Comparison of ENCODE assay signal across 1 cellular context in the genomic region with DNA sequence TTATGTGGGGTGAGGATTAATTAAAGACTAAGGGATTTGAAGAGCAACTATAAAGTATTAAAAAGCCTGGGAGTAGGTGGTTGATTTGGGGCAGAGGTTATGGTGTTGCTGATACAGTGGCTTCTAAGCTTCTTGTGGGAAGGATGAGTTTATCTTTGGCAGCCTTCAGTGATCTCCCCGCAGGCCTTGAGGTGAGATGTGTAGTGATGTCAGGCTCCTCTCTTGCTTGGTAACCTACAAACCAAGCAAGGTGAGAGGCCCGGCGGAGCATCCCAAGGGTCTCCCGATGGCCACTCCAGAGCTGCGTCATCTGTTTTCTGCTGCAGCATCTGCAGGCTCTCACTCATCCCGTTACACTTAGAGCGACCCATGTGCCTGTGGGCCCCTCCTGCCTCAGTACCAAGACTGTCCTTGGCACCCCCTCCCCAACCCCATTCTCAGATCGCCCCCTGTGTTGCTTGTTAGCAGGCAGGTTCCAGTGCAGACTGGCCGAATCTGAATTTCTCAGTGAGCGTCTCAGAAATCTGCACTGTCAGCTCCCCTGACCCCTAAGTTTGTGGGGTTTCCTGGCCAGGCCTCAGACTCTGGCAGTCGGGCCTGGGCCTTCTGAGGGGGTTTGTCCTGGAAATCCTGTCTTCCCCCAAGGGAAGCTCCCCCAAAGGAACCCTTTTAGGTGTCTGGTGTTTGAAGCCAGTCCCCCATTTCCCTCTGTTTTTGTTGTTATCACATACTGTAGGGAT.
TF ChIP-seq lines count a peak whose summit lies in the region.

No MANE protein-coding gene starts in this region.

TF ChIP-seq in K562, 482 proteins besides CTCF, POLR2A, EP300 and RAD21 (continues in another document):
- TF ChIP-seq E2F6 (IDR thresholded peaks at IDR 0.05; ENCODE audit: borderline replicate concordance in 1 of 2, extremely low read depth in 1 of 2, insufficient read depth in 1 of 2, insufficient read length in 1 of 2, low read depth in 1 of 2, low read length in 1 of 2, poor library complexity in 1 of 2, severe bottlenecking in 1 of 2) (no peak), ZNF655 (CRISPR knock-in tag; IDR thresholded peaks at IDR 0.05) (no peak), IRF9 (tag; IDR thresholded peaks at IDR 0.05) (no peak), SMARCC2 (IDR thresholded peaks at IDR 0.05; ENCODE audit: low read depth) (no peak), MTA3 (IDR thresholded peaks at IDR 0.05; ENCODE audit: borderline replicate concordance) (no peak), HDAC1 (IDR thresholded peaks at IDR 0.05) (0 out of 4 replicates have a peak, but pooled peaks of 1 of the 2 experiments have one; percentile 22), HLTF (IDR thresholded peaks at IDR 0.05) (no peak), ZNF740 (CRISPR knock-in tag; IDR thresholded peaks at IDR 0.05) (no peak), ZNF740 (tag; IDR thresholded peaks at IDR 0.05) (no peak; a peak in 1 of 4 replicates), KLF1 (tag; IDR thresholded peaks at IDR 0.05) (no peak), NONO (IDR thresholded peaks at IDR 0.05; ENCODE audit: low read depth in 2 of 2, low read length in 1 of 2) (no peak), PHF8 (IDR thresholded peaks at IDR 0.05; ENCODE audit: borderline replicate concordance, low read length) (0 out of 2 replicates have a peak, but pooled peaks have one; percentile 8), MCM7 (IDR thresholded peaks at IDR 0.05) (no peak), FOS (IDR thresholded peaks at IDR 0.05; ENCODE audit: extremely low read depth, insufficient read length) (no peak), ID3 (CRISPR knock-in tag; IDR thresholded peaks at IDR 0.05) (no peak), ID3 (tag; IDR thresholded peaks at IDR 0.05) (no peak), POLR3A (IDR thresholded peaks at IDR 0.05; ENCODE audit: borderline replicate concordance, extremely low read depth, insufficient read depth, insufficient read length) (no peak), HOXB6 (CRISPR knock-in tag; IDR thresholded peaks at IDR 0.05; ENCODE audit: borderline replicate concordance) (no peak), COPS2 (conservative IDR thresholded peaks at IDR 0.05) (no peak), FOXK1 (CRISPR knock-in tag; IDR thresholded peaks at IDR 0.05; ENCODE audit: borderline replicate concordance) (no peak), FIP1L1 (IDR thresholded peaks at IDR 0.05; ENCODE audit: low read depth, low read length, poor library complexity, severe bottlenecking) (no peak), PHB (CRISPR knock-in tag; IDR thresholded peaks at IDR 0.05) (no peak), KAT2B (IDR thresholded peaks at IDR 0.05; ENCODE audit: low read depth, low read length) (no peak), ZNF174 (CRISPR knock-in tag; IDR thresholded peaks at IDR 0.05) (no peak), NFE2 (IDR thresholded peaks at IDR 0.05; ENCODE audit: low read depth) (peak; percentile 35; the same call in 1 of the 2 replicates), CBFA2T2 (conservative IDR thresholded peaks at IDR 0.05) (peak; percentile 53), DLX4 (CRISPR knock-in tag; IDR thresholded peaks at IDR 0.05) (no peak), ETV6 (IDR thresholded peaks at IDR 0.05; ENCODE audit: borderline replicate concordance in 1 of 2, low read depth in 2 of 2, low read length in 1 of 2) (no peak), ETV6 (CRISPR knock-in tag; IDR thresholded peaks at IDR 0.05; ENCODE audit: borderline replicate concordance) (no peak), TEAD2 (tag; IDR thresholded peaks at IDR 0.05) (no peak), ZNF134 (CRISPR knock-in tag; conservative IDR thresholded peaks at IDR 0.05) (0 out of 2 replicates have a peak, but pooled peaks have one; percentile 23), CAMTA2 (CRISPR knock-in tag; conservative IDR thresholded peaks at IDR 0.05) (no peak), GTF2E2 (tag; IDR thresholded peaks at IDR 0.05) (no peak), KDM1A (IDR thresholded peaks at IDR 0.05) (peak in 1 of 2 experiments; percentile 47; a peak in 2 of 4 replicates), CREM (IDR thresholded peaks at IDR 0.05; ENCODE audit: low read depth) (no peak), IRF2 (CRISPR knock-in tag; IDR thresholded peaks at IDR 0.05) (no peak), NUFIP1 (IDR thresholded peaks at IDR 0.05; ENCODE audit: partially characterized antibody) (no peak), PURB (CRISPR knock-in tag; IDR thresholded peaks at IDR 0.05; ENCODE audit: low read depth) (no peak), KDM4B (IDR thresholded peaks at IDR 0.05; ENCODE audit: borderline replicate concordance in 2 of 2, low read depth in 1 of 2) (no peak), SMARCB1 (IDR thresholded peaks at IDR 0.05; ENCODE audit: insufficient read length, low read depth) (no peak), FOXJ2 (tag; IDR thresholded peaks at IDR 0.05) (no peak), TCF7 (IDR thresholded peaks at IDR 0.05; ENCODE audit: borderline replicate concordance) (no peak), ZNF561 (CRISPR knock-in tag; conservative IDR thresholded peaks at IDR 0.05) (no peak), ESRRA (IDR thresholded peaks at IDR 0.05; ENCODE audit: borderline replicate concordance, low read depth) (no peak), LARP7 (IDR thresholded peaks at IDR 0.05) (no peak)
- TF ChIP-seq, protein P1, sequence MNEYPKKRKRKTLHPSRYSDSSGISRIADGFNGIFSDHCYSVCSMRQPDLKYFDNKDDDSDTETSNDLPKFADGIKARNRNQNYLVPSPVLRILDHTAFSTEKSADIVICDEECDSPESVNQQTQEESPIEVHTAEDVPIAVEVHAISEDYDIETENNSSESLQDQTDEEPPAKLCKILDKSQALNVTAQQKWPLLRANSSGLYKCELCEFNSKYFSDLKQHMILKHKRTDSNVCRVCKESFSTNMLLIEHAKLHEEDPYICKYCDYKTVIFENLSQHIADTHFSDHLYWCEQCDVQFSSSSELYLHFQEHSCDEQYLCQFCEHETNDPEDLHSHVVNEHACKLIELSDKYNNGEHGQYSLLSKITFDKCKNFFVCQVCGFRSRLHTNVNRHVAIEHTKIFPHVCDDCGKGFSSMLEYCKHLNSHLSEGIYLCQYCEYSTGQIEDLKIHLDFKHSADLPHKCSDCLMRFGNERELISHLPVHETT (CRISPR knock-in tag; conservative IDR thresholded peaks at IDR 0.05 in 1 of 2, IDR thresholded peaks at IDR 0.05 in 1 of 2), result no peak
- TF ChIP-seq, protein P2, sequence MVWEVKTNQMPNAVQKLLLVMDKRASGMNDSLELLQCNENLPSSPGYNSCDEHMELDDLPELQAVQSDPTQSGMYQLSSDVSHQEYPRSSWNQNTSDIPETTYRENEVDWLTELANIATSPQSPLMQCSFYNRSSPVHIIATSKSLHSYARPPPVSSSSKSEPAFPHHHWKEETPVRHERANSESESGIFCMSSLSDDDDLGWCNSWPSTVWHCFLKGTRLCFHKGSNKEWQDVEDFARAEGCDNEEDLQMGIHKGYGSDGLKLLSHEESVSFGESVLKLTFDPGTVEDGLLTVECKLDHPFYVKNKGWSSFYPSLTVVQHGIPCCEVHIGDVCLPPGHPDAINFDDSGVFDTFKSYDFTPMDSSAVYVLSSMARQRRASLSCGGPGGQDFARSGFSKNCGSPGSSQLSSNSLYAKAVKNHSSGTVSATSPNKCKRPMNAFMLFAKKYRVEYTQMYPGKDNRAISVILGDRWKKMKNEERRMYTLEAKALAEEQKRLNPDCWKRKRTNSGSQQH (CRISPR knock-in tag; IDR thresholded peaks at IDR 0.05), result 0 out of 2 replicates have a peak, but pooled peaks have one; percentile 38
- TF ChIP-seq, protein P3, sequence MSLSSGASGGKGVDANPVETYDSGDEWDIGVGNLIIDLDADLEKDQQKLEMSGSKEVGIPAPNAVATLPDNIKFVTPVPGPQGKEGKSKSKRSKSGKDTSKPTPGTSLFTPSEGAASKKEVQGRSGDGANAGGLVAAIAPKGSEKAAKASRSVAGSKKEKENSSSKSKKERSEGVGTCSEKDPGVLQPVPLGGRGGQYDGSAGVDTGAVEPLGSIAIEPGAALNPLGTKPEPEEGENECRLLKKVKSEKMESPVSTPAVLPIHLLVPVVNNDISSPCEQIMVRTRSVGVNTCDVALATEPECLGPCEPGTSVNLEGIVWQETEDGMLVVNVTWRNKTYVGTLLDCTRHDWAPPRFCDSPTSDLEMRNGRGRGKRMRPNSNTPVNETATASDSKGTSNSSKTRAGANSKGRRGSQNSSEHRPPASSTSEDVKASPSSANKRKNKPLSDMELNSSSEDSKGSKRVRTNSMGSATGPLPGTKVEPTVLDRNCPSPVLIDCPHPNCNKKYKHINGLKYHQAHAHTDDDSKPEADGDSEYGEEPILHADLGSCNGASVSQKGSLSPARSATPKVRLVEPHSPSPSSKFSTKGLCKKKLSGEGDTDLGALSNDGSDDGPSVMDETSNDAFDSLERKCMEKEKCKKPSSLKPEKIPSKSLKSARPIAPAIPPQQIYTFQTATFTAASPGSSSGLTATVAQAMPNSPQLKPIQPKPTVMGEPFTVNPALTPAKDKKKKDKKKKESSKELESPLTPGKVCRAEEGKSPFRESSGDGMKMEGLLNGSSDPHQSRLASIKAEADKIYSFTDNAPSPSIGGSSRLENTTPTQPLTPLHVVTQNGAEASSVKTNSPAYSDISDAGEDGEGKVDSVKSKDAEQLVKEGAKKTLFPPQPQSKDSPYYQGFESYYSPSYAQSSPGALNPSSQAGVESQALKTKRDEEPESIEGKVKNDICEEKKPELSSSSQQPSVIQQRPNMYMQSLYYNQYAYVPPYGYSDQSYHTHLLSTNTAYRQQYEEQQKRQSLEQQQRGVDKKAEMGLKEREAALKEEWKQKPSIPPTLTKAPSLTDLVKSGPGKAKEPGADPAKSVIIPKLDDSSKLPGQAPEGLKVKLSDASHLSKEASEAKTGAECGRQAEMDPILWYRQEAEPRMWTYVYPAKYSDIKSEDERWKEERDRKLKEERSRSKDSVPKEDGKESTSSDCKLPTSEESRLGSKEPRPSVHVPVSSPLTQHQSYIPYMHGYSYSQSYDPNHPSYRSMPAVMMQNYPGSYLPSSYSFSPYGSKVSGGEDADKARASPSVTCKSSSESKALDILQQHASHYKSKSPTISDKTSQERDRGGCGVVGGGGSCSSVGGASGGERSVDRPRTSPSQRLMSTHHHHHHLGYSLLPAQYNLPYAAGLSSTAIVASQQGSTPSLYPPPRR (CRISPR knock-in tag; IDR thresholded peaks at IDR 0.05; ENCODE audit: borderline replicate concordance), result no peak
- TF ChIP-seq, protein P4, sequence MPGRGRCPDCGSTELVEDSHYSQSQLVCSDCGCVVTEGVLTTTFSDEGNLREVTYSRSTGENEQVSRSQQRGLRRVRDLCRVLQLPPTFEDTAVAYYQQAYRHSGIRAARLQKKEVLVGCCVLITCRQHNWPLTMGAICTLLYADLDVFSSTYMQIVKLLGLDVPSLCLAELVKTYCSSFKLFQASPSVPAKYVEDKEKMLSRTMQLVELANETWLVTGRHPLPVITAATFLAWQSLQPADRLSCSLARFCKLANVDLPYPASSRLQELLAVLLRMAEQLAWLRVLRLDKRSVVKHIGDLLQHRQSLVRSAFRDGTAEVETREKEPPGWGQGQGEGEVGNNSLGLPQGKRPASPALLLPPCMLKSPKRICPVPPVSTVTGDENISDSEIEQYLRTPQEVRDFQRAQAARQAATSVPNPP (IDR thresholded peaks at IDR 0.05; ENCODE audit: borderline replicate concordance, insufficient read depth, insufficient read length), result no peak
- TF ChIP-seq, protein P5, sequence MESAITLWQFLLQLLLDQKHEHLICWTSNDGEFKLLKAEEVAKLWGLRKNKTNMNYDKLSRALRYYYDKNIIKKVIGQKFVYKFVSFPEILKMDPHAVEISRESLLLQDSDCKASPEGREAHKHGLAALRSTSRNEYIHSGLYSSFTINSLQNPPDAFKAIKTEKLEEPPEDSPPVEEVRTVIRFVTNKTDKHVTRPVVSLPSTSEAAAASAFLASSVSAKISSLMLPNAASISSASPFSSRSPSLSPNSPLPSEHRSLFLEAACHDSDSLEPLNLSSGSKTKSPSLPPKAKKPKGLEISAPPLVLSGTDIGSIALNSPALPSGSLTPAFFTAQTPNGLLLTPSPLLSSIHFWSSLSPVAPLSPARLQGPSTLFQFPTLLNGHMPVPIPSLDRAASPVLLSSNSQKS (CRISPR knock-in tag; IDR thresholded peaks at IDR 0.05), result no peak
